1 cellular context compared by ENCODE assay signal in genomic region chr17:79126139-79126538, GRCh38.
TF ChIP-seq lines count a peak whose summit lies in the region.

No MANE protein-coding gene starts in this region.

TF ChIP-seq in K562, 482 proteins besides CTCF, POLR2A, EP300 and RAD21 (continued from another document):
- no peak for TF ChIP-seq ZBED1 (IDR thresholded peaks at IDR 0.05)
- no peak for TF ChIP-seq ZNF785 (CRISPR knock-in tag; IDR thresholded peaks at IDR 0.05)
- TF ChIP-seq KDM2B (CRISPR knock-in tag; IDR thresholded peaks at IDR 0.05) = no peak
- TF ChIP-seq EZH2 (IDR thresholded peaks at IDR 0.05; ENCODE audit: borderline replicate concordance, low read depth, low read length) = no peak
- TF ChIP-seq TCF7L2 (IDR thresholded peaks at IDR 0.05; ENCODE audit: low read depth, low read length) = no peak
- no peak for TF ChIP-seq ZNF395 (CRISPR knock-in tag; IDR thresholded peaks at IDR 0.05)
- no peak for TF ChIP-seq BCOR (IDR thresholded peaks at IDR 0.05)
- TF ChIP-seq U2AF1 (optimal IDR thresholded peaks at IDR 0.05; ENCODE audit: low read depth, low read length) = no peak
- TF ChIP-seq NR2C2 (CRISPR knock-in tag; IDR thresholded peaks at IDR 0.05) = no peak
- TF ChIP-seq NR2C2 (tag; IDR thresholded peaks at IDR 0.05) = no peak
- TF ChIP-seq HOXB6 (CRISPR knock-in tag; IDR thresholded peaks at IDR 0.05; ENCODE audit: borderline replicate concordance) = no peak
- TF ChIP-seq ZBTB40 (IDR thresholded peaks at IDR 0.05) = no peak
- TF ChIP-seq ZBTB40 (CRISPR knock-in tag; IDR thresholded peaks at IDR 0.05) = no peak
- no peak for TF ChIP-seq TEAD4 (IDR thresholded peaks at IDR 0.05; ENCODE audit: low read length)
- TF ChIP-seq TEAD4 (CRISPR knock-in tag; IDR thresholded peaks at IDR 0.05; ENCODE audit: borderline replicate concordance) = no peak
- TF ChIP-seq ZNF551 (CRISPR knock-in tag; IDR thresholded peaks at IDR 0.05) = no peak
- TF ChIP-seq SRSF3 (IDR thresholded peaks at IDR 0.05; ENCODE audit: insufficient read depth, low read length) = no peak
